In the genomic region with DNA sequence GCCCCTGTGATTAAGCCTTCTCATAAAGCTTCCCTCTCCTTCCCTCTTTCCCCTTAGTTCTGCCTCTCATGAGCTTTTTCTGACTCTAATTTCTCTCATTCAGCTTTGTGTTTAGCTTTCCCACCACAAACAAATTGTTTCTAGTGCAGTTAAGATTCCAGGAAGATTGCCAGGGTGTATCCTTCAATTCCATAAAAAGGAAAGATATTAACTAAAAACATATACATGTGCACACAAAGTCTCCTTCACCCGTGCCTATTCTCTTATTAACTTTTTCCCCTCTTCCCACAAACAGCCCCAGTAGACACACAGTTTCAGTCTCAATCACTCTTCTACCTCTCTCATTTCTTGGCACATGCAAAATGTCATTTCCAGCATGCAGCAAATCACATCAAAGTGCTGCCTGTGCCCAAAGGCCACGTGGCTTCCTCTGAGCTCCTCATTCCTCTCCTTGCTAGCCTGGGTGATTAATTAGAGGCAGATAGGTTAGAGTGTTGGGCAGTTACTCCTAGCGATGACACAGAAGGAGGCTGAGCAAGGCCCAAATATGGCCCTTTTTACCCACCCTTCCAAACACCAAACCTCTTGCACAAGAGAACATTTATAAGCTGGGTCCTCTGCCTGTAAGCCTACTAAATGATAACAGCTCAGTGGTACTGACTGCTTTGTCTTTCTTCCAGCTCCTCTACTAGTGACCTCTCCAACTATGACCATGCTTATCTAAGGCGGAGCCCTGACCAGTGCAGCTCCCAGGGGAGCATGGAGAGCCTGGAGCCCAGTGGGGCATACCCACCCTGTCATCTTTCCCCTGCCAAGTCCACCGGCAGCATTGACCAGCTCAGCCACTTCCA, we compare ENCODE assay signal across 9 cellular contexts.
A peak's percentile ranks its signal among the peaks of the same experiment; 100 is the strongest.
DNase-seq lines count a peak whose midpoint lies in the region; ATAC-seq and TF ChIP-seq lines count a peak whose summit lies in the region.
"Had no signal": no experiment of that assay in that cellular context is flagged by ENCODE, and none has a peak within 500 bp of the region (broad histone marks: within the 10 kb centered on the region; RNA-seq: fewer than 3 reads in every experiment).

No MANE protein-coding gene starts in this region.

- H3K36me3 ChIP-seq in osteoblast (ENCODE audit: insufficient read depth, low read length): peaks cover 10% of the 10 kb centered on the region

- peak overlapping the region; percentile 23 for H2AFZ ChIP-seq in osteoblast (ENCODE audit: low read length)

- H3K4me3 ChIP-seq in choroid plexus epithelial cell (ENCODE audit: low read depth, low read length) (no peak overlapping the region), osteoblast (ENCODE audit: insufficient read depth, low read length) (no peak overlapping the region)

- no peaks in the 10 kb centered on the region for H4K20me1 ChIP-seq in osteoblast (ENCODE audit: insufficient read depth, low read length)

- ATAC-seq in HG02642 (IDR thresholded peaks at IDR 0.05; ENCODE audit: poor library complexity, unreplicated experiment): peak; percentile 73
- no peak for ATAC-seq in GM21526 (IDR thresholded peaks at IDR 0.05; ENCODE audit: low FRiP score, unreplicated experiment)

- no peaks in the 10 kb centered on the region for H3K9me3 ChIP-seq in osteoblast (ENCODE audit: low read depth, low read length)

- H3K4me2 ChIP-seq in osteoblast (ENCODE audit: insufficient read depth, low read length): peak overlapping the region; percentile 58

- DNase-seq in EH (ENCODE audit: low read depth) (peak; percentile 99), choroid plexus epithelial cell (ENCODE audit: low read depth) (peak; percentile 45), osteoblast (ENCODE audit: insufficient read length, low spot score, missing footprints) (peak; percentile 97), NCI-H524 (lab: John Stamatoyannopoulos, UW) (no peak), NCI-H510A (lab: John Stamatoyannopoulos, UW) (no peak), SW 1271 (lab: John Stamatoyannopoulos, UW) (no peak)
- DNase-seq: activated CD8-positive, alpha-beta memory T cell treated with anti-CD3 and anti-CD28 coated beads, Interleukin-2, amount 50 U/mL, for 4 hours had no signal

- H3K79me2 ChIP-seq in osteoblast (ENCODE audit: insufficient read depth, low read length): peaks cover 8% of the 10 kb centered on the region

- H3K27me3 ChIP-seq in osteoblast (ENCODE audit: insufficient read depth, low read length): no peaks in the 10 kb centered on the region

- peak overlapping the region; percentile 83 for H3K27ac ChIP-seq in osteoblast (ENCODE audit: low read depth, low read length)

- peaks cover 39% of the 10 kb centered on the region for H3K4me1 ChIP-seq in osteoblast (ENCODE audit: insufficient read depth, low read length)

- no peak for TF ChIP-seq CTCF in choroid plexus epithelial cell (conservative IDR thresholded peaks at IDR 0.05; ENCODE audit: low read depth, low read length)
- no peak for TF ChIP-seq CTCF in osteoblast (IDR thresholded peaks at IDR 0.05; ENCODE audit: extremely low read depth, low read depth, low read length)

Comparison
In these comparisons a context has a peak if more than half of its experiments do, and no peak if none do; other contexts are left out.
1. DNase-seq: peak in EH (single experiment), choroid plexus epithelial cell (single experiment) and osteoblast (single experiment); none in NCI-H524 (0 of 2), NCI-H510A (single experiment) and SW 1271 (0 of 2).